In the genomic region with DNA sequence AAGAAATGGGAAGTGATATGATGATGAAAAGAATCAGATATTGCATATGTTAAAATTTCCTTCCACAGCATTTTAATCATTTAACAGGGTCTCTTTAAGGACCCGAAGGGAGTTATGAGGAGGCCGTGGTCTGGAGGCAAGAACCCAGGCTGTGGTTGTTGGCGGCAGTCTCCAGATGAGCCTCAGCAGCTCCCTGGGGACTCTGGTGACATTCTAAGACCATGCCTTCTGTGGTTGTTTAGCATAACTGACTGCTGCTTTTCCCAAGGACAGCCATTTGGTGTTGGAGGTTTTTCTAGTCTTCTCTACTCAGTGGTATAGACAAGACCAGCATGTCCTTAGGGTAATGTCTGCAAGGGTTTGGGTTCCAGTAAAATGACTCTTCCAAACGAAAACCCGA, we compare ENCODE assay signal across 15 cellular contexts.
DNase-seq lines count a peak whose midpoint lies in the region; ATAC-seq lines count a peak whose summit lies in the region.
"Had no signal": no experiment of that assay in that cellular context is flagged by ENCODE, and none has a peak within 500 bp of the region (broad histone marks: within the 10 kb centered on the region; RNA-seq: fewer than 3 reads in every experiment).

No MANE protein-coding gene starts in this region.

- H3K27me3 Mint-ChIP-seq in naive B cell: no peaks in the 10 kb centered on the region
- H3K27me3 Mint-ChIP-seq in activated T-helper 17 cell treated with anti-CD3 and anti-CD28 coated beads, Interleukin-2, amount 50 U/mL, for 72 hours: no peaks in the 10 kb centered on the region

- no peaks in the 10 kb centered on the region for H3K27me3 ChIP-seq in MG63
- H3K27me3 ChIP-seq: body of pancreas, SJSA1 had no signal

- peaks cover 49 to 64% (median 50%) of the 10 kb centered on the region in 3 donors for H3K4me1 Mint-ChIP-seq in naive B cell
- H3K4me1 Mint-ChIP-seq in activated T-helper 17 cell treated with anti-CD3 and anti-CD28 coated beads, Interleukin-2, amount 50 U/mL, for 72 hours: peaks cover 8% of the 10 kb centered on the region

- no peaks in the 10 kb centered on the region for H3K36me3 Mint-ChIP-seq in naive B cell
- no peaks in the 10 kb centered on the region for H3K36me3 Mint-ChIP-seq in activated T-helper 17 cell treated with anti-CD3 and anti-CD28 coated beads, Interleukin-2, amount 50 U/mL, for 72 hours (ENCODE audit: low read depth)

- H3K9me3 ChIP-seq in MG63: no peaks in the 10 kb centered on the region
- H3K9me3 ChIP-seq: body of pancreas, psoas muscle, SJSA1 had no signal

- no peak overlapping the region for H3K4me3 Mint-ChIP-seq in naive B cell
- H3K4me3 Mint-ChIP-seq in activated T-helper 17 cell treated with anti-CD3 and anti-CD28 coated beads, Interleukin-2, amount 50 U/mL, for 72 hours: no peak overlapping the region

- H3K4me3 ChIP-seq in MG63: no peak overlapping the region
- H3K4me3 ChIP-seq: body of pancreas, psoas muscle, SJSA1 had no signal

- H3K9me3 Mint-ChIP-seq in naive B cell: no peaks in the 10 kb centered on the region
- H3K9me3 Mint-ChIP-seq in activated T-helper 17 cell treated with anti-CD3 and anti-CD28 coated beads, Interleukin-2, amount 50 U/mL, for 72 hours: no peaks in the 10 kb centered on the region
- H3K9me3 Mint-ChIP-seq: activated T-helper 2 cell treated with anti-CD3 and anti-CD28 coated beads, Interferon-gamma antibody, Interleukin-2, Interleukin-4, amounts not matched to agents 10 μg/mL and 5 μg/mL and 100 μg/mL, durations not matched to agents 14 hours and 24 hours and 36 hours had no signal

- DNase-seq in NCI-H2171 (lab: John Stamatoyannopoulos, UW) (peak; percentile 41), naive B cell (no peak), NCI-H510A (lab: John Stamatoyannopoulos, UW) (no peak), MG63 (no peak)
- DNase-seq: body of pancreas; hippocampal formation; mammary epithelial cell; stimulated activated CD4-positive, alpha-beta T cell treated with anti-CD3 and anti-CD28 coated beads, Interleukin-4, amount 100 ng/mL, for 4 hours had no signal

- peak; percentile 49 for ATAC-seq in GM18858 (IDR thresholded peaks at IDR 0.05; ENCODE audit: unreplicated experiment)
- ATAC-seq in HG02610 (IDR thresholded peaks at IDR 0.05; ENCODE audit: unreplicated experiment): peak; percentile 64
- ATAC-seq in naive B cell (ENCODE audit: low read depth in 2 of 2): peak; percentile 37 to 44
- no peak for ATAC-seq in activated T-helper 17 cell treated with anti-CD3 and anti-CD28 coated beads, Interleukin-2, amount 50 U/mL, for 72 hours (replicated peaks)
- ATAC-seq in GM18519 (IDR thresholded peaks at IDR 0.05; ENCODE audit: low FRiP score, unreplicated experiment): no peak
- ATAC-seq: body of pancreas had no signal

- no peaks in the 10 kb centered on the region for H3K36me3 ChIP-seq in MG63
- H3K36me3 ChIP-seq: SJSA1 had no signal

- H3K27ac Mint-ChIP-seq in naive B cell: peak overlapping the region in 2 of 6 donors; percentile 18 to 54
- H3K27ac Mint-ChIP-seq in activated T-helper 17 cell treated with anti-CD3 and anti-CD28 coated beads, Interleukin-2, amount 50 U/mL, for 72 hours: no peak overlapping the region
- H3K27ac Mint-ChIP-seq: activated T-helper 2 cell treated with anti-CD3 and anti-CD28 coated beads, Interferon-gamma antibody, Interleukin-2, Interleukin-4, amounts not matched to agents 10 μg/mL and 5 μg/mL and 100 μg/mL, durations not matched to agents 14 hours and 24 hours and 36 hours had no signal

Comparison
In these comparisons a context has a peak if more than half of its experiments do, and no peak if none do; other contexts are left out.
1. ATAC-seq: peak in GM18858 (single experiment), HG02610 (single experiment) and naive B cell (2 of 2); none in activated T-helper 17 cell treated with anti-CD3 and anti-CD28 coated beads, Interleukin-2, amount 50 U/mL, for 72 hours (single experiment) and GM18519 (single experiment).